12 cellular contexts compared by ENCODE assay signal in the genomic region with DNA sequence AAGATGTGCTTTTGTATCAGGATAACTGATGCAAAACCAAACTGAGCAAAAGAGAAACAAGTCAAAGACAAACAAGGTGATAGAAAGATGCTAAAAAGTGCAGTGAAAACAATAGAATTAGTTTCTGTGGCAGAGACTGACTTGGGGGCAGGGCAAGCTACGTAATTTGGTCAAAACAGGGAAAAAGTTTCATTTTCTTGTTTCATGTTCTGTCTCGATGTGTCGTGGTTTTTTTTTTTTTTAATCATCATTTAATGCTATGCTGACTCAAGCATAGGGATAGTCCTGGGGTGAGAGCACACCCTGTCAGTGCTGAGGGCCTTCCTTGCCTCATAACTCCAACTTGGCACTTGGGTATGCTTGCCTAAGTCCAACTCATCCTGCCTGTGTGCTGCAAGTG.
DNase-seq lines count a peak whose midpoint lies in the region; ATAC-seq, FAIRE-seq and TF ChIP-seq lines count a peak whose summit lies in the region.
"Had no signal": no experiment of that assay in that cellular context is flagged by ENCODE, and none has a peak within 500 bp of the region (broad histone marks: within the 10 kb centered on the region; RNA-seq: fewer than 3 reads in every experiment).

No MANE protein-coding gene starts in this region.

- no peak for TF ChIP-seq CTCF in GM10266 (IDR thresholded peaks at IDR 0.05; ENCODE audit: control insufficient read depth, insufficient read depth, low read depth, missing control alignments)
- no peak for TF ChIP-seq CTCF in testis (IDR thresholded peaks at IDR 0.05)

- FAIRE-seq in GM19239 (lab: Jason Lieb, UNC): peak; percentile 72
- FAIRE-seq: RCC 7860 had no signal

- no peak overlapping the region for H3K4me3 ChIP-seq in testis

- no peak overlapping the region for H3K27ac ChIP-seq in testis
- H3K27ac ChIP-seq: WERI-Rb-1 had no signal

- no peaks in the 10 kb centered on the region for H3K36me3 ChIP-seq in testis (ENCODE audit: low read depth, missing control alignments)
- H3K36me3 ChIP-seq: WERI-Rb-1 had no signal

- intact Hi-C loops in testis (cut with DNase I; ENCODE audit: low total_unique reads): no loop called here

- ATAC-seq in HG02623 (IDR thresholded peaks at IDR 0.05; ENCODE audit: unreplicated experiment): peak; percentile 67
- peak; percentile 79 for ATAC-seq in HG03442 (IDR thresholded peaks at IDR 0.05; ENCODE audit: unreplicated experiment)

- WGBS in testis, 2 donors: 93 to 95% methylated on average over 3 of the region's 3 CpGs

- no peak for TF ChIP-seq POLR2A in testis (IDR thresholded peaks at IDR 0.05)

- H3K9me3 ChIP-seq in testis: no peaks in the 10 kb centered on the region

- H3K4me1 ChIP-seq in testis: no peaks in the 10 kb centered on the region

- H3K27me3 ChIP-seq in testis: no peaks in the 10 kb centered on the region

- DNase-seq in GM10266 (ENCODE audit: extremely low spot score) (peak; percentile 35), GM19239 (ENCODE audit: insufficient read length, low spot score) (no peak), NCI-H2196 treated with DMSO at 0.1 percent for 48 hours (lab: John Stamatoyannopoulos, UW; ENCODE audit: unreplicated experiment) (no peak), testis (no peak)
- DNase-seq in activated CD4-positive, alpha-beta T cell treated with anti-CD3 and anti-CD28 coated beads for 4 hours: no peak
- DNase-seq in activated naive CD4-positive, alpha-beta T cell treated with anti-CD3 and anti-CD28 coated beads, Interleukin-2, amount 50 U/mL, for 16 hours: no peak
- DNase-seq: foreskin melanocyte, NCI-H187, WERI-Rb-1 had no signal
